Comparison of ENCODE assay signal across 19 cellular contexts in genomic region chr10:122387572-122387971, GRCh38.
"Had no signal": no experiment of that assay in that cellular context is flagged by ENCODE, and none has a peak within 500 bp of the region (broad histone marks: within the 10 kb centered on the region; RNA-seq: fewer than 3 reads in every experiment).

No MANE protein-coding gene starts in this region.

- ATAC-seq: esophagus mucosa, heart right ventricle, left lobe of liver, mucosa of descending colon had no signal

- H3K4me3 ChIP-seq: heart right ventricle, mucosa of descending colon, prostate gland, right lobe of liver, suprapubic skin, thyroid gland had no signal

- H3K4me1 ChIP-seq: parathyroid adenoma, prostate gland had no signal

- H3K27me3 ChIP-seq: heart right ventricle, right lobe of liver, suprapubic skin, thyroid gland had no signal

- H3K27ac ChIP-seq: parathyroid adenoma, prostate gland, suprapubic skin, thyroid gland had no signal

- DNase-seq: effector memory CD4-positive, alpha-beta T cell; heart right ventricle; hypothalamus; islet precursor cell; mammary epithelial cell; mucosa of descending colon; nephron progenitor cell; retina; right lobe of liver; stimulated activated CD4-positive, alpha-beta T cell treated with anti-CD3 and anti-CD28 coated beads, Interleukin-2, amount 100 ng/mL, for 24 hours; stimulated activated CD4-positive, alpha-beta T cell treated with anti-CD3 and anti-CD28 coated beads, Interleukin-4, amount 100 ng/mL, for 4 hours; stimulated activated naive CD4-positive, alpha-beta T cell; thyroid gland had no signal

- H3K9me3 Mint-ChIP-seq: central memory CD8-positive, alpha-beta T cell had no signal

- H3K27me3 Mint-ChIP-seq: central memory CD8-positive, alpha-beta T cell had no signal

- H3K36me3 ChIP-seq: prostate gland, right lobe of liver, suprapubic skin, thyroid gland had no signal

- H3K4me1 Mint-ChIP-seq: nephron progenitor cell had no signal

- H3K9me3 ChIP-seq: mucosa of descending colon, prostate gland, right lobe of liver, suprapubic skin, thyroid gland had no signal

- H3K4me3 Mint-ChIP-seq: central memory CD8-positive, alpha-beta T cell; nephron progenitor cell had no signal

- H3K9ac ChIP-seq: parathyroid adenoma had no signal

- H2AFZ ChIP-seq: parathyroid adenoma had no signal

- H3K27ac Mint-ChIP-seq: nephron progenitor cell had no signal
